Comparison of ENCODE assay signal across 1 cellular context in the genomic region with DNA sequence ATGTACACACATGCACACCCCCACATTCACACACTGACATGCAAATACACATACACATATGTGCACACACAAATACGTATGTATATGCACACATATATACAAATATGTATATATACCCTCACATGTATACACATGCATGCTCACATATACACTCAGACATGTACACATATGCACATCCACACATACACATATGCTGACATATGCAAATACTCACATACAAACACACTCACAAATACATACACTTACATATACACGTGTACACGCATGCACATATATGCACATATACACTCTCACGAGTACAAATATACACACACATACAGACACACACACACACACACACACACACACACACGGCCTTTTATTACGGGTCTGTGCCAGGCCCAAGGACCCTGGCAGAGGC.
TF ChIP-seq lines count a peak whose summit lies in the region.

No MANE protein-coding gene starts in this region.

TF ChIP-seq in HepG2, 621 proteins besides CTCF, POLR2A, EP300 and RAD21:
- TF ChIP-seq DNMT3B (CRISPR knock-in tag; conservative IDR thresholded peaks at IDR 0.05) (no peak), FOXO4 (CRISPR knock-in tag; conservative IDR thresholded peaks at IDR 0.05) (no peak), MAFK (conservative IDR thresholded peaks at IDR 0.05 in 1 of 2, IDR thresholded peaks at IDR 0.05 in 1 of 2; ENCODE audit: low read length in 2 of 2) (peak; percentile 86 to 93), ZNF7 (CRISPR knock-in tag; IDR thresholded peaks at IDR 0.05) (no peak), MAFF (IDR thresholded peaks at IDR 0.05; ENCODE audit: low read depth, low read length) (peak; percentile 89), FOXJ3 (CRISPR knock-in tag; IDR thresholded peaks at IDR 0.05; ENCODE audit: borderline replicate concordance) (no peak)
TF ChIP-seq in HepG2: peak in this region for 2.
